ENCODE assay signal across 8 cellular contexts in genomic region chr4:139084425-139085093, GRCh38.
A peak's percentile ranks its signal among the peaks of the same experiment; 100 is the strongest.
DNase-seq lines count a peak whose midpoint lies in the region; ATAC-seq and TF ChIP-seq lines count a peak whose summit lies in the region.

No MANE protein-coding gene starts in this region.

- intact Hi-C loops in right lobe of liver (cut with DNase I) (loop anchor here in 1 of 2 donors (10.0 kb wide), 1 partner anchor 50 kb away; no protein-coding TSS in a partner anchor), transverse colon (cut with DNase I; ENCODE audit: low total_unique reads) (loop anchor here (5.0 to 10.0 kb wide), 2 partner anchors 50 to 93 kb away; partner anchors contain the start of gene ELF2)

- 0% methylated on average over 12 of the region's 32 CpGs for whole genome bisulfite sequencing in right lobe of liver (ENCODE audit: insufficient coverage, low coverage, low lambda C conversion rate, missing lambda C conversion rate)
- WGBS in transverse colon (ENCODE audit: low coverage in 1 of 2), 2 donors = 0 to 1% methylated on average over 2 to 14 of the region's 32 CpGs

- H3K9me2 ChIP-seq in DOHH2 (replicated peaks; ENCODE audit: control insufficient read depth, low read length) = no peaks in the 10 kb centered on the region

- TF ChIP-seq CTCF in DOHH2 (IDR thresholded peaks at IDR 0.05; ENCODE audit: low read depth, low read length, poor library complexity, severe bottlenecking) = no peak
- TF ChIP-seq CTCF in astrocyte of the spinal cord (IDR thresholded peaks at IDR 0.05; ENCODE audit: low read depth, low read length) = no peak
- no peak for TF ChIP-seq CTCF in right lobe of liver (IDR thresholded peaks at IDR 0.05)
- TF ChIP-seq CTCF in transverse colon (IDR thresholded peaks at IDR 0.05) = no peak

- H3K4me2 ChIP-seq in DOHH2 (ENCODE audit: low read length) = peak overlapping the region; percentile 99

- H3K79me2 ChIP-seq in DOHH2 (ENCODE audit: control insufficient read depth, low read length) = peaks cover 43% of the 10 kb centered on the region

- TF ChIP-seq POLR2A in right lobe of liver (IDR thresholded peaks at IDR 0.05) (peak; percentile 54), transverse colon (IDR thresholded peaks at IDR 0.05) (no peak)

- DNase-seq in Jurkat, Clone E6-1 (ENCODE audit: low read depth, low spot score) = no peak
- no peak for DNase-seq in astrocyte of the spinal cord (ENCODE audit: low read depth, low spot score)
- peak in 1 of 3 donors; percentile 89 for DNase-seq in right lobe of liver
- DNase-seq in transverse colon = no peak
- no peak for DNase-seq in C1 segment of cervical spinal cord (lab: John Stamatoyannopoulos, UW)

- no peak for TF ChIP-seq EP300 in transverse colon (IDR thresholded peaks at IDR 0.05; ENCODE audit: low read depth)

- H3F3A ChIP-seq in DOHH2 (ENCODE audit: control insufficient read depth, insufficient read depth) = peaks cover 24% of the 10 kb centered on the region

- H3K27me3 ChIP-seq in DOHH2 (ENCODE audit: control insufficient read depth, low read length) (no peaks in the 10 kb centered on the region), right lobe of liver (no peaks in the 10 kb centered on the region), transverse colon (no peaks in the 10 kb centered on the region)

- in situ Hi-C loops in astrocyte of the spinal cord (cut with HindIII; ENCODE audit: low sequenced_read_pairs) (no loop called here), transverse colon (cut with MboI; ENCODE audit: low pct_ligation_motif_present in 1 of 4, low pct_unique_long_range_greater_than_20kb in 1 of 4, low sequenced_read_pairs in 3 of 4) (loop anchor here in 1 of 4 donors (25.0 kb wide), 1 partner anchor 203 kb away; the partner anchor contains the start of gene MGARP)

- H3K27ac ChIP-seq in DOHH2 (ENCODE audit: low read depth, low read length) (peak overlapping the region; percentile 94), right lobe of liver (peak overlapping the region; percentile 91 to 96 (median 92)), transverse colon (peak overlapping the region; percentile 94 to 100 (median 98))

- H3K9me3 ChIP-seq in DOHH2 (ENCODE audit: control insufficient read depth, insufficient read depth, low read length) (no peaks in the 10 kb centered on the region), right lobe of liver (no peaks in the 10 kb centered on the region), transverse colon (no peaks in the 10 kb centered on the region)

- H3K4me1 ChIP-seq in DOHH2 (ENCODE audit: control insufficient read depth, low read length) = peaks cover 39% of the 10 kb centered on the region
- H3K4me1 ChIP-seq in right lobe of liver = peaks cover 0 to 19% (median 8%) of the 10 kb centered on the region in 4 donors
- H3K4me1 ChIP-seq in transverse colon = peaks cover 0 to 33% (median 19%) of the 10 kb centered on the region in 4 donors

- H3K4me3 ChIP-seq in DOHH2 (ENCODE audit: low read length) (peak overlapping the region; percentile 95), astrocyte of the spinal cord (ENCODE audit: low read depth, low read length) (peak overlapping the region; percentile 98), right lobe of liver (peak overlapping the region; percentile 66 to 71 (median 69)), transverse colon (peak overlapping the region; percentile 64 to 86 (median 76))
- peak overlapping the region; percentile 96 for H3K4me3 ChIP-seq in Jurkat, Clone E6-1 (ENCODE audit: low read length)

- ATAC-seq in right lobe of liver = no peak
- no peak for ATAC-seq in HG02973 (IDR thresholded peaks at IDR 0.05; ENCODE audit: unreplicated experiment)
- no peak for ATAC-seq in GM19452 (IDR thresholded peaks at IDR 0.05; ENCODE audit: unreplicated experiment)

- peaks cover 21% of the 10 kb centered on the region; the same call in 1 of the 2 replicates for H4K20me1 ChIP-seq in DOHH2 (ENCODE audit: control insufficient read depth, insufficient read depth, low read depth, low read length)

- H3K36me3 ChIP-seq in DOHH2 (ENCODE audit: control insufficient read depth, low read length) (peaks cover 37% of the 10 kb centered on the region), right lobe of liver (no peaks in the 10 kb centered on the region), transverse colon (no peaks in the 10 kb centered on the region)
